In the genomic region with DNA sequence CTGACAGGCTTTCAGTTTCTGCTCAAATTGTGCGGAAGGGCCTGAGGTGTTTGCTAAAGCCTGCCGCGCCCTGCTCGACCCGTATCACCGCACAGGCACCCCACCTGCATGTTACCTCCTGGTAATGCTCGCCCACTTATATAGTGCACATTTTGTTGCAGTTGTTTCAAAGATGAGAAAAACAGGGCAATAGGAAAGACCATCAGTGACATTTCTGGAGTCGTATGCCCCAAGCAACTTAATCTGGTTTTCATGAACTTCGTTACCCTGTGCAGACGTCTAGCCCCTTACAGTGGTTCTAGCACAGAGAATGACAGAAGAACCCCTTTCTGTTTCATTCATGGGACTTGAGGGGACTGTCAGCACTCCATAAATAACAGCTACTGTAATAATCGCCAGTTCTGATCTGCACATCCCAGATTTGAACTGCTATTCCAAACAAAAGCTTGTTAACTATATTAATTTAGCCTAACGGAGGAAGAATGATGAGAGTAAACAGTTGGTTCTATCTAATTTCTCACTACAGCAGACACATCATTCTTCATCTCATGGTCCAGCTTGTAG, we compare ENCODE assay signal across 8 cellular contexts. TPM values are rescaled to one million over a fixed set of nuclear protein-coding genes. Genes with fewer than 3 reads are reported as not detected.
DNase-seq lines count a peak whose midpoint lies in the region; ATAC-seq, FAIRE-seq and TF ChIP-seq lines count a peak whose summit lies in the region.

No MANE protein-coding gene starts in this region.

- intact Hi-C loops in CD8-positive, alpha-beta T cell (cut with DNase I, micrococcal nuclease) = loop anchor here (2.0 to 10.0 kb wide), 6 partner anchors 181 to 1907 kb away; a partner anchor contains a TSS
- intact Hi-C loops in head of caudate nucleus (cut with DNase I) = no loop called here

- POLR2A ChIA-PET in CD8-positive, alpha-beta T cell (lab: Charles Lee) = interaction anchor here (1.2 to 2.0 kb wide), 3 partner anchors 9 to 526 kb away, joined by 3 to 5 read pairs (median 4); a partner anchor contains a TSS

- peak; percentile 5 for ATAC-seq in CD8-positive, alpha-beta T cell
- ATAC-seq in GM21367 (IDR thresholded peaks at IDR 0.05; ENCODE audit: unreplicated experiment) (peak; percentile 19), HG03571 (IDR thresholded peaks at IDR 0.05; ENCODE audit: unreplicated experiment) (peak; percentile 11)

- H3K4me3 Mint-ChIP-seq in CD8-positive, alpha-beta T cell = peak overlapping the region; percentile 89

- CTCF ChIA-PET in CD8-positive, alpha-beta T cell (lab: Charles Lee) = interaction anchor here (1.0 kb wide), 2 partner anchors 9 to 24 kb away, joined by 3 read pairs; no protein-coding TSS in a partner anchor

- H3K9me3 Mint-ChIP-seq in CD8-positive, alpha-beta T cell = no peaks in the 10 kb centered on the region

- no peak for TF ChIP-seq CTCF in CD8-positive, alpha-beta T cell (IDR thresholded peaks at IDR 0.05)
- no peak for TF ChIP-seq CTCF in bronchial epithelial cell (IDR thresholded peaks at IDR 0.05; ENCODE audit: insufficient read depth, low read length, severe bottlenecking)

- H3K4me1 ChIP-seq in CD8-positive, alpha-beta T cell (ENCODE audit: insufficient read depth, low read length) = peaks cover 26% of the 10 kb centered on the region
- H3K4me1 ChIP-seq in muscle layer of colon (ENCODE audit: insufficient read depth, low read length) = peaks cover 14% of the 10 kb centered on the region

- no peak for DNase-seq in CD8-positive, alpha-beta T cell
- DNase-seq in bronchial epithelial cell (ENCODE audit: low read depth) (peak; percentile 13), HuH-7 (ENCODE audit: low spot score) (no peak), head of caudate nucleus (no peak), amniotic stem cell (lab: John Stamatoyannopoulos, UW) (no peak)

- H3K27me3 ChIP-seq in CD8-positive, alpha-beta T cell (ENCODE audit: insufficient read depth, low read length) = no peaks in the 10 kb centered on the region
- H3K27me3 ChIP-seq in bronchial epithelial cell (ENCODE audit: control insufficient read depth, insufficient read depth, low read length) (no peaks in the 10 kb centered on the region), muscle layer of colon (ENCODE audit: control insufficient read depth in 1 of 2, insufficient read depth in 2 of 2, low read length in 2 of 2) (no peaks in the 10 kb centered on the region)

- H3K27ac ChIP-seq in CD8-positive, alpha-beta T cell (ENCODE audit: low read depth, low read length) = peak overlapping the region; percentile 96
- H3K27ac ChIP-seq in muscle layer of colon (ENCODE audit: low read depth, low read length) = peak overlapping the region; percentile 97

- no peak for FAIRE-seq in bronchial epithelial cell (lab: Jason Lieb, UNC)

- peaks cover 4% of the 10 kb centered on the region for H3K36me3 ChIP-seq in CD8-positive, alpha-beta T cell (ENCODE audit: insufficient read depth, low read length)
- H3K36me3 ChIP-seq in bronchial epithelial cell (ENCODE audit: control insufficient read depth, insufficient read depth, low read length) = peaks cover 13% of the 10 kb centered on the region
- peaks cover 20% of the 10 kb centered on the region for H3K36me3 ChIP-seq in muscle layer of colon (ENCODE audit: insufficient read depth, low read length)

- peak overlapping the region; percentile 92 for H3K27ac Mint-ChIP-seq in CD8-positive, alpha-beta T cell

- H3K36me3 Mint-ChIP-seq in CD8-positive, alpha-beta T cell = peaks cover 26% of the 10 kb centered on the region

- peaks cover 3% of the 10 kb centered on the region for H3K27me3 Mint-ChIP-seq in CD8-positive, alpha-beta T cell (ENCODE audit: low read depth)

- H3K9ac ChIP-seq in muscle layer of colon (ENCODE audit: low read length) = peak overlapping the region; percentile 51

- peak overlapping the region; percentile 85 for H3K4me3 ChIP-seq in CD8-positive, alpha-beta T cell (ENCODE audit: low read depth, low read length)
- H3K4me3 ChIP-seq in bronchial epithelial cell (ENCODE audit: low read depth, low read length) (peak overlapping the region; percentile 67), muscle layer of colon (ENCODE audit: low read depth in 1 of 2, low read length in 2 of 2) (peak overlapping the region; percentile 74 to 76)

- peaks cover 53% of the 10 kb centered on the region for H3K4me1 Mint-ChIP-seq in CD8-positive, alpha-beta T cell (ENCODE audit: low read depth)

- no peaks in the 10 kb centered on the region for H3K9me3 ChIP-seq in CD8-positive, alpha-beta T cell (ENCODE audit: low read length)
- no peaks in the 10 kb centered on the region for H3K9me3 ChIP-seq in muscle layer of colon (ENCODE audit: low read length)

RNA-seq across cellular contexts. Expression of a gene that starts 0.9 kb away (rescaled TPM):
- total RNA-seq in CD8-positive, alpha-beta T cell = 10 to 100 TPM; 49.6 to 57.0 TPM
- 102 and 105 TPM in 2 replicates for total RNA-seq in bronchial epithelial cell
